Comparison of ENCODE assay signal across 12 cellular contexts in the genomic region with DNA sequence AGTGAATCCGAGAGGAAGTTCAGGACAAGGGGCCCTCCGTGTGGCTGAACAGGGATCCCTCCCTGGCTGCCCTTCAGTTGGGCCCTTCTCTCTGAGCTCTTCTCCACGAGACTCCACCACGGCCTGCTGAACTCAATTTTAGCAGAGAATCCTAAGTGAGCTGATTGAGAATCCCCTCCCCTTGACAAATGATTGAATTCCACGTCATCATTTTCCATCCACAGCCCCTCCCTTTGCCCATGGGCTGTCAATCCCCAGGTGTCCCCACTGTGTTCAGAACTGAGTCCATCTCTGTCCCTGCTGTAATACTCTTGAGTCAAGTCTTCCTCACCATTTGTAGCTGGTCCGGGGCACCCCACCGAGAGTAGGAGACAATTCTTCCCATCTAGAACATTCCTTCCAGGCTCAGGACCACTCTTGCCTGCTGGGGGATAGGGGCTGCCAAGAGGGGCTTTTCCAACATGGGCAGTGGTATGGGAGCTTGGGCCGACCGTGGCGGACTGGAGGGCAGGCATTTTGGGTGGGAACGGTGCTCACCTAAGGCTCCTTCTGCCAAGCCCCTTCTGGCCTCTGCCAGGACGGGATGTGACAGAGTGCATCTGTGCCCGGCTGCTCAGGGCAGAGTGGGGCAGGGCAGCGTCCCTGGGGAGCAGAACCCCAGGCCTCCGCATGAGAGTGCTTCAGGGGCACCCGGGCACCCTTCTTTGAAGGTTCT.
DNase-seq lines count a peak whose midpoint lies in the region; ATAC-seq lines count a peak whose summit lies in the region.
"Had no signal": no experiment of that assay in that cellular context is flagged by ENCODE, and none has a peak within 500 bp of the region (broad histone marks: within the 10 kb centered on the region; RNA-seq: fewer than 3 reads in every experiment).

No MANE protein-coding gene starts in this region.

- ATAC-seq in activated CD8-positive, alpha-beta memory T cell treated with anti-CD3 and anti-CD28 coated beads, Interleukin-2, amount 10 ng/mL, durations not matched to agents 7 days and 5 days, result no peak
- ATAC-seq in memory B cell (ENCODE audit: low read depth) (peak; percentile 12), GM18502 (IDR thresholded peaks at IDR 0.05; ENCODE audit: poor library complexity, unreplicated experiment) (no peak)
- peak; percentile 5 for ATAC-seq in stimulated activated naive CD8-positive, alpha-beta T cell treated with anti-CD3 and anti-CD28 coated beads, Interleukin-15, amount 100 ng/mL, for 72 hours

- H3K27me3 Mint-ChIP-seq in activated CD4-positive, alpha-beta T cell treated with anti-CD3 and anti-CD28 coated beads, Interleukin-2, amount 10 ng/mL, durations not matched to agents 24 days and 14 days, result peaks cover 9% of the 10 kb centered on the region
- H3K27me3 Mint-ChIP-seq in activated CD8-positive, alpha-beta memory T cell treated with anti-CD3 and anti-CD28 coated beads, Interleukin-2, amount 10 ng/mL, durations not matched to agents 7 days and 5 days, result peaks cover 18% of the 10 kb centered on the region
- H3K27me3 Mint-ChIP-seq in memory B cell, result peaks cover 3% of the 10 kb centered on the region
- peaks cover 16% of the 10 kb centered on the region for H3K27me3 Mint-ChIP-seq in stimulated activated naive CD8-positive, alpha-beta T cell treated with anti-CD3 and anti-CD28 coated beads, Interleukin-15, amount 100 ng/mL, for 72 hours

- H3K4me3 Mint-ChIP-seq in activated CD4-positive, alpha-beta T cell treated with anti-CD3 and anti-CD28 coated beads, Interleukin-2, amount 10 ng/mL, durations not matched to agents 24 days and 14 days, result peak overlapping the region; percentile 50
- H3K4me3 Mint-ChIP-seq in activated CD8-positive, alpha-beta memory T cell treated with anti-CD3 and anti-CD28 coated beads, Interleukin-2, amount 10 ng/mL, durations not matched to agents 7 days and 5 days, result no peak overlapping the region
- peak overlapping the region; percentile 84 for H3K4me3 Mint-ChIP-seq in memory B cell
- peak overlapping the region; percentile 42 to 76 for H3K4me3 Mint-ChIP-seq in stimulated activated naive CD8-positive, alpha-beta T cell treated with anti-CD3 and anti-CD28 coated beads, Interleukin-15, amount 100 ng/mL, for 72 hours
- H3K4me3 Mint-ChIP-seq: H9 had no signal

- DNase-seq in activated CD4-positive, alpha-beta T cell treated with anti-CD3 and anti-CD28 coated beads, Interleukin-2, amount 10 ng/mL, durations not matched to agents 24 days and 14 days, result no peak
- no peak for DNase-seq in activated CD4-positive, alpha-beta T cell treated with anti-CD3 and anti-CD28 coated beads, Interleukin-2, amount 50 U/mL, for 1 hour
- peak; percentile 22 for DNase-seq in activated CD8-positive, alpha-beta memory T cell treated with anti-CD3 and anti-CD28 coated beads, Interleukin-2, amount 10 ng/mL, durations not matched to agents 7 days and 5 days
- no peak for DNase-seq in memory B cell (ENCODE audit: low spot score in 2 of 2)
- DNase-seq in stimulated activated naive CD8-positive, alpha-beta T cell treated with anti-CD3 and anti-CD28 coated beads, Interleukin-15, amount 100 ng/mL, for 72 hours, result peak in 1 of 2 donors; percentile 6
- no peak for DNase-seq in NOMO-1 (lab: John Stamatoyannopoulos, UW; ENCODE audit: unreplicated experiment in 2 of 2)
- DNase-seq in NCI-H128 (lab: John Stamatoyannopoulos, UW; ENCODE audit: unreplicated experiment), result no peak
- DNase-seq: ACHN, H9, NCI-H446 treated with DMSO at 0.1 percent for 48 hours, SHP77 had no signal

- H3K27ac Mint-ChIP-seq in activated CD4-positive, alpha-beta T cell treated with anti-CD3 and anti-CD28 coated beads, Interleukin-2, amount 10 ng/mL, durations not matched to agents 24 days and 14 days, result no peak overlapping the region
- H3K27ac Mint-ChIP-seq in activated CD8-positive, alpha-beta memory T cell treated with anti-CD3 and anti-CD28 coated beads, Interleukin-2, amount 10 ng/mL, durations not matched to agents 7 days and 5 days, result no peak overlapping the region
- H3K27ac Mint-ChIP-seq in memory B cell, result peak overlapping the region; percentile 71
- peak overlapping the region; percentile 95 to 96 for H3K27ac Mint-ChIP-seq in stimulated activated naive CD8-positive, alpha-beta T cell treated with anti-CD3 and anti-CD28 coated beads, Interleukin-15, amount 100 ng/mL, for 72 hours

- no peaks in the 10 kb centered on the region for H3K36me3 Mint-ChIP-seq in activated CD4-positive, alpha-beta T cell treated with anti-CD3 and anti-CD28 coated beads, Interleukin-2, amount 10 ng/mL, durations not matched to agents 24 days and 14 days (ENCODE audit: low read depth)
- H3K36me3 Mint-ChIP-seq in activated CD8-positive, alpha-beta memory T cell treated with anti-CD3 and anti-CD28 coated beads, Interleukin-2, amount 10 ng/mL, durations not matched to agents 7 days and 5 days, result no peaks in the 10 kb centered on the region
- no peaks in the 10 kb centered on the region for H3K36me3 Mint-ChIP-seq in memory B cell

- CTCF ChIA-PET in activated CD8-positive, alpha-beta memory T cell treated with anti-CD3 and anti-CD28 coated beads, Interleukin-2, amount 10 ng/mL, durations not matched to agents 7 days and 5 days (lab: Charles Lee), result interaction anchor here (1.2 kb wide), 1 partner anchor 478 kb away, joined by 3 read pairs; no protein-coding TSS in a partner anchor

- peaks cover 2% of the 10 kb centered on the region for H3K4me1 Mint-ChIP-seq in activated CD4-positive, alpha-beta T cell treated with anti-CD3 and anti-CD28 coated beads, Interleukin-2, amount 10 ng/mL, durations not matched to agents 24 days and 14 days
- peaks cover 11% of the 10 kb centered on the region for H3K4me1 Mint-ChIP-seq in activated CD8-positive, alpha-beta memory T cell treated with anti-CD3 and anti-CD28 coated beads, Interleukin-2, amount 10 ng/mL, durations not matched to agents 7 days and 5 days
- H3K4me1 Mint-ChIP-seq in memory B cell, result peaks cover 16% of the 10 kb centered on the region
- H3K4me1 Mint-ChIP-seq in stimulated activated naive CD8-positive, alpha-beta T cell treated with anti-CD3 and anti-CD28 coated beads, Interleukin-15, amount 100 ng/mL, for 72 hours, result peaks cover 25% of the 10 kb centered on the region

- intact Hi-C loops in activated CD4-positive, alpha-beta T cell treated with anti-CD3 and anti-CD28 coated beads, Interleukin-2, amount 10 ng/mL, durations not matched to agents 24 days and 14 days (cut with micrococcal nuclease), result no loop called here

- no peaks in the 10 kb centered on the region for H3K9me3 Mint-ChIP-seq in activated CD4-positive, alpha-beta T cell treated with anti-CD3 and anti-CD28 coated beads, Interleukin-2, amount 10 ng/mL, durations not matched to agents 24 days and 14 days
- H3K9me3 Mint-ChIP-seq in activated CD8-positive, alpha-beta memory T cell treated with anti-CD3 and anti-CD28 coated beads, Interleukin-2, amount 10 ng/mL, durations not matched to agents 7 days and 5 days (ENCODE audit: low read depth), result no peaks in the 10 kb centered on the region
- H3K9me3 Mint-ChIP-seq in memory B cell, result peaks cover 6% of the 10 kb centered on the region
- no peaks in the 10 kb centered on the region for H3K9me3 Mint-ChIP-seq in stimulated activated naive CD8-positive, alpha-beta T cell treated with anti-CD3 and anti-CD28 coated beads, Interleukin-15, amount 100 ng/mL, for 72 hours

Comparison
In these comparisons a context has a peak if more than half of its experiments do, and no peak if none do; other contexts are left out.
1. H3K27ac Mint-ChIP-seq: peak in memory B cell (single experiment) and stimulated activated naive CD8-positive, alpha-beta T cell treated with anti-CD3 and anti-CD28 coated beads, Interleukin-15, amount 100 ng/mL, for 72 hours (2 of 2); none in activated CD4-positive, alpha-beta T cell treated with anti-CD3 and anti-CD28 coated beads, Interleukin-2, amount 10 ng/mL, durations not matched to agents 24 days and 14 days (single experiment) and activated CD8-positive, alpha-beta memory T cell treated with anti-CD3 and anti-CD28 coated beads, Interleukin-2, amount 10 ng/mL, durations not matched to agents 7 days and 5 days (single experiment).
2. ATAC-seq: peak in memory B cell (single experiment) and stimulated activated naive CD8-positive, alpha-beta T cell treated with anti-CD3 and anti-CD28 coated beads, Interleukin-15, amount 100 ng/mL, for 72 hours (single experiment); none in activated CD8-positive, alpha-beta memory T cell treated with anti-CD3 and anti-CD28 coated beads, Interleukin-2, amount 10 ng/mL, durations not matched to agents 7 days and 5 days (single experiment) and GM18502 (single experiment).